8 cellular contexts compared by ENCODE assay signal in genomic region chr14:89701079-89702043, GRCh38.
A peak's percentile ranks its signal among the peaks of the same experiment; 100 is the strongest.
DNase-seq lines count a peak whose midpoint lies in the region; ATAC-seq lines count a peak whose summit lies in the region.

No MANE protein-coding gene starts in this region.

- peak; percentile 79 for ATAC-seq in GM21528 (IDR thresholded peaks at IDR 0.05; ENCODE audit: low FRiP score, unreplicated experiment)

- H3K4me3 ChIP-seq in Jurkat, Clone E6-1 (ENCODE audit: low read length): peak overlapping the region; percentile 48

- DNase-seq in COR-L47 (lab: John Stamatoyannopoulos, UW) (peak; percentile 47), SHP77 treated with DMSO at 0.1 percent for 48 hours (lab: John Stamatoyannopoulos, UW) (peak; percentile 29), germinal center (ENCODE audit: low spot score) (peak; percentile 90), nucleus accumbens (lab: John Stamatoyannopoulos, UW) (peak in 55 of 56 donors; percentile 6 to 85 (median 64)), substantia nigra (lab: John Stamatoyannopoulos, UW) (peak in 48 of 49 donors; percentile 18 to 93 (median 68))
- no peak for DNase-seq in Jurkat, Clone E6-1 (ENCODE audit: low read depth, low spot score)
- DNase-seq in activated naive CD4-positive, alpha-beta T cell (lab: John Stamatoyannopoulos, UW): peak; percentile 37 to 82 (median 64)

- peak overlapping the region; percentile 55 for H3K27ac ChIP-seq in substantia nigra (ENCODE audit: low read depth, low read length, poor library complexity, severe bottlenecking)
